In genomic region chr9:87880116-87880515, GRCh38 we compare ENCODE assay signal across 26 cellular contexts. TPM values are rescaled to one million over a fixed set of nuclear protein-coding genes. Genes with fewer than 3 reads are reported as not detected.
"Had no signal": no experiment of that assay in that cellular context is flagged by ENCODE, and none has a peak within 500 bp of the region (broad histone marks: within the 10 kb centered on the region; RNA-seq: fewer than 3 reads in every experiment).

No MANE protein-coding gene starts in this region.

- H3K4me3 ChIP-seq: cardiac muscle cell, heart left ventricle, lower lobe of right lung, upper lobe of left lung had no signal

- H3K27ac ChIP-seq: cardiac muscle cell, heart left ventricle, lower lobe of right lung, upper lobe of left lung had no signal

- H3K36me3 ChIP-seq: cardiac muscle cell, heart left ventricle, lower lobe of right lung, upper lobe of left lung had no signal

- DNase-seq: activated CD4-positive, alpha-beta T cell treated with anti-CD3 and anti-CD28 coated beads, Interleukin-2, amount 50 U/mL, for 4 hours; activated naive CD4-positive, alpha-beta T cell treated with Interleukin-2 at 50 U/mL for 16 hours; activated naive CD8-positive, alpha-beta T cell treated with anti-CD3 and anti-CD28 coated beads for 36 hours; activated T-cell treated with anti-CD3 and anti-CD28 coated beads, Interleukin-2, amount 50 U/mL, for 48 hours; amniotic stem cell; effector CD4-positive, alpha-beta T cell; erythroblast; heart left ventricle; kidney; lower lobe of right lung; naive thymus-derived CD4-positive, alpha-beta T cell; occipital lobe; small intestine; stimulated activated CD4-positive, alpha-beta T cell treated with anti-CD3 and anti-CD28 coated beads, Interleukin-4, amount 100 ng/mL, for 1 hour; stimulated activated naive CD4-positive, alpha-beta T cell treated with Interleukin-2 at 50 U/mL for 16 hours; T-cell; upper lobe of left lung had no signal

- H3K27me3 ChIP-seq: cardiac muscle cell, heart left ventricle, upper lobe of left lung had no signal

- H3K4me1 ChIP-seq: heart left ventricle, lower lobe of right lung, upper lobe of left lung had no signal

- FAIRE-seq: endometrium, frontal cortex, kidney, small intestine, TTC549 had no signal

- ATAC-seq: heart left ventricle; lower lobe of right lung; naive thymus-derived CD4-positive, alpha-beta T cell; sciatic nerve; T-cell had no signal

- H3K9me3 ChIP-seq: lower lobe of right lung, upper lobe of left lung had no signal

RNA-seq across cellular contexts. Expression of gene SPATA31E1, which starts 2.6 kb away (rescaled TPM):
- total RNA-seq: activated naive CD8-positive, alpha-beta T cell treated with anti-CD3 and anti-CD28 coated beads for 36 hours; cardiac muscle cell; cerebellum; frontal cortex; heart left ventricle; kidney; lower lobe of right lung; mesenteric fat pad; naive thymus-derived CD4-positive, alpha-beta T cell; occipital lobe; renal cortical epithelial cell; sciatic nerve; T-cell; upper lobe of left lung had no signal
- polyA plus RNA-seq: cardiac muscle cell; heart left ventricle; naive thymus-derived CD4-positive, alpha-beta T cell; small intestine had no signal

RNA-seq across cellular contexts. Expression of gene SPATA31C1, which starts 37.6 kb away (rescaled TPM):
- total RNA-seq: activated naive CD8-positive, alpha-beta T cell treated with anti-CD3 and anti-CD28 coated beads for 36 hours; cardiac muscle cell; cerebellum; frontal cortex; heart left ventricle; kidney; lower lobe of right lung; mesenteric fat pad; naive thymus-derived CD4-positive, alpha-beta T cell; occipital lobe; renal cortical epithelial cell; sciatic nerve; T-cell; upper lobe of left lung had no signal
- polyA plus RNA-seq: cardiac muscle cell; heart left ventricle; naive thymus-derived CD4-positive, alpha-beta T cell; small intestine; thymus had no signal
